31 cellular contexts compared by ENCODE assay signal in genomic region chr11:102070766-102071165, GRCh38. TPM values are rescaled to one million over a fixed set of nuclear protein-coding genes. Genes with fewer than 3 reads are reported as not detected.
"Had no signal": no experiment of that assay in that cellular context is flagged by ENCODE, and none has a peak within 500 bp of the region (broad histone marks: within the 10 kb centered on the region; RNA-seq: fewer than 3 reads in every experiment).

No MANE protein-coding gene starts in this region.

- FAIRE-seq: islet of Langerhans, pancreas had no signal

- H3K4me1 Mint-ChIP-seq: immature natural killer cell; memory B cell; naive thymus-derived CD4-positive, alpha-beta T cell; stimulated activated naive B cell treated with anti-CD40 and anti-IgM and Interleukin-4, amounts not matched to agents 10 μg/mL and 1 μg/mL and 100 μg/mL, for 72 hours had no signal

- H3K36me3 ChIP-seq: left ventricle myocardium inferior, pancreas, prostate gland, stomach, thyroid gland, transverse colon, upper lobe of left lung, vagina had no signal

- H3K27ac ChIP-seq: left ventricle myocardium inferior, pancreas, prostate gland, skin epidermis, stomach, testis, thyroid gland, transverse colon, upper lobe of left lung, vagina had no signal

- H3K27me3 Mint-ChIP-seq: stimulated activated naive B cell treated with anti-CD40 and anti-IgM and Interleukin-4, amounts not matched to agents 10 μg/mL and 1 μg/mL and 100 μg/mL, for 72 hours had no signal

- ATAC-seq: mucosa of descending colon; naive thymus-derived CD4-positive, alpha-beta T cell; natural killer cell treated with Interleukin-12 subunit alpha and Interleukin-12 subunit beta and Interleukin-15 and Interleukin-18, amount 100 ng/mL, for 72 hours; pancreas; right cardiac atrium; sciatic nerve; stimulated activated naive B cell treated with anti-CD40 and anti-IgM and Interleukin-4, amounts not matched to agents 10 μg/mL and 1 μg/mL and 100 μg/mL, for 72 hours; stimulated activated naive CD8-positive, alpha-beta T cell treated with anti-CD3 and anti-CD28 coated beads, Interleukin-15, Interleukin-2, amounts not matched to agents 100 U/mL and 50 U/mL, for 24 hours had no signal

- H3K27ac Mint-ChIP-seq: immature natural killer cell; memory B cell; naive thymus-derived CD4-positive, alpha-beta T cell; natural killer cell treated with Interleukin-12 subunit alpha and Interleukin-12 subunit beta and Interleukin-15 and Interleukin-18, amount 100 ng/mL, for 72 hours; stimulated activated naive B cell treated with anti-CD40 and anti-IgM and Interleukin-4, amounts not matched to agents 10 μg/mL and 1 μg/mL and 100 μg/mL, for 72 hours had no signal

- DNase-seq: hypothalamus; immature natural killer cell; left ventricle myocardium inferior; midbrain; mucosa of descending colon; naive thymus-derived CD4-positive, alpha-beta T cell; nucleus accumbens; pancreas; posterior cingulate gyrus; retina; right cardiac atrium; stimulated activated CD4-positive, alpha-beta T cell treated with anti-CD3 and anti-CD28 coated beads, Interleukin-12 subunit alpha, Interleukin-12 subunit beta, amount 100 ng/mL, for 4 hours; stimulated activated CD4-positive, alpha-beta T cell treated with anti-CD3 and anti-CD28 coated beads, Interleukin-15, amount 100 ng/mL, for 24 hours; stimulated activated CD4-positive, alpha-beta T cell treated with anti-CD3 and anti-CD28 coated beads, Interleukin-2, amount 100 ng/mL, for 24 hours; stimulated activated CD4-positive, alpha-beta T cell treated with anti-CD3 and anti-CD28 coated beads, Interleukin-4, amount 100 ng/mL, for 1 hour; stimulated activated naive B cell treated with anti-CD40 and anti-IgM and Interleukin-4, amounts not matched to agents 10 μg/mL and 1 μg/mL and 100 μg/mL, for 72 hours; stimulated activated naive CD8-positive, alpha-beta T cell treated with anti-CD3 and anti-CD28 coated beads, Interleukin-15, Interleukin-2, amounts not matched to agents 100 U/mL and 50 U/mL, for 24 hours; stomach; testis; thyroid gland; transverse colon; upper lobe of left lung had no signal

- H3K4me3 ChIP-seq: left ventricle myocardium inferior, lung, mucosa of descending colon, pancreas, prostate gland, skin epidermis, stomach, testis, thyroid gland, transverse colon, upper lobe of left lung, vagina had no signal

- H3K4me3 Mint-ChIP-seq: immature natural killer cell; memory B cell; naive thymus-derived CD4-positive, alpha-beta T cell; natural killer cell treated with Interleukin-12 subunit alpha and Interleukin-12 subunit beta and Interleukin-15 and Interleukin-18, amount 100 ng/mL, for 72 hours; neural crest cell; stimulated activated naive B cell treated with anti-CD40 and anti-IgM and Interleukin-4, amounts not matched to agents 10 μg/mL and 1 μg/mL and 100 μg/mL, for 72 hours had no signal

- H3K9me3 ChIP-seq: pancreas, prostate gland, testis, thyroid gland had no signal

- H3K36me3 Mint-ChIP-seq: memory B cell; stimulated activated naive B cell treated with anti-CD40 and anti-IgM and Interleukin-4, amounts not matched to agents 10 μg/mL and 1 μg/mL and 100 μg/mL, for 72 hours had no signal

- H3K27me3 ChIP-seq: pancreas, stomach, testis, thyroid gland, transverse colon, upper lobe of left lung, vagina had no signal

- H3K4me1 ChIP-seq: left ventricle myocardium inferior, pancreas, prostate gland, stomach, testis, thyroid gland, transverse colon, upper lobe of left lung, vagina had no signal

RNA-seq across cellular contexts. Expression of gene CFAP300, which starts 23.5 kb away (rescaled TPM):
- total RNA-seq: naive thymus-derived CD4-positive, alpha-beta T cell; natural killer cell treated with Interleukin-12 subunit alpha and Interleukin-12 subunit beta and Interleukin-15 and Interleukin-18, amount 100 ng/mL, for 72 hours had no signal
- polyA plus RNA-seq: immature natural killer cell; naive thymus-derived CD4-positive, alpha-beta T cell had no signal

RNA-seq across cellular contexts. Expression of gene YAP1, which starts 39.5 kb away (rescaled TPM):
- polyA plus RNA-seq: immature natural killer cell; naive thymus-derived CD4-positive, alpha-beta T cell had no signal
